Comparison of ENCODE assay signal across 17 cellular contexts in genomic region chr4:113975578-113975977, GRCh38. TPM values are rescaled to one million over a fixed set of nuclear protein-coding genes. Genes with fewer than 3 reads are reported as not detected.
DNase-seq lines count a peak whose midpoint lies in the region; ATAC-seq, FAIRE-seq and TF ChIP-seq lines count a peak whose summit lies in the region.
"Had no signal": no experiment of that assay in that cellular context is flagged by ENCODE, and none has a peak within 500 bp of the region (broad histone marks: within the 10 kb centered on the region; RNA-seq: fewer than 3 reads in every experiment).

No MANE protein-coding gene starts in this region.

- no peak for TF ChIP-seq POLR2A in endothelial cell of umbilical vein (IDR thresholded peaks at IDR 0.05; ENCODE audit: low read depth, low read length)

- no peak for TF ChIP-seq CTCF in AG04450 (IDR thresholded peaks at IDR 0.05; ENCODE audit: low read depth, low read length)
- no peak for TF ChIP-seq CTCF in RWPE2 (IDR thresholded peaks at IDR 0.05; ENCODE audit: poor library complexity, severe bottlenecking)
- no peak for TF ChIP-seq CTCF in endothelial cell of umbilical vein (IDR thresholded peaks at IDR 0.05; ENCODE audit: extremely low read depth in 1 of 2, insufficient read depth in 1 of 2, low read depth in 1 of 2, low read length in 2 of 2)
- no peak for TF ChIP-seq CTCF in nephron (IDR thresholded peaks at IDR 0.05; ENCODE audit: unreplicated experiment in 3 of 3)

- H3K27ac ChIP-seq in AG04450 (ENCODE audit: low read depth, low read length) (no peak overlapping the region), RWPE2 (ENCODE audit: poor library complexity, severe bottlenecking) (peak overlapping the region; percentile 82), endothelial cell of umbilical vein (ENCODE audit: insufficient read depth, low read depth, low read length) (peak overlapping the region; percentile 10)

- no peaks in the 10 kb centered on the region for H3K27me3 ChIP-seq in AG04450 (ENCODE audit: control insufficient read depth, insufficient read depth, low read length)
- H3K27me3 ChIP-seq in RWPE2 (ENCODE audit: insufficient read depth, poor library complexity, severe bottlenecking) = no peaks in the 10 kb centered on the region
- H3K27me3 ChIP-seq in endothelial cell of umbilical vein (ENCODE audit: control insufficient read depth in 2 of 2, insufficient read depth in 2 of 2, low read length in 2 of 2) = no peaks in the 10 kb centered on the region

- no peak overlapping the region for H2AFZ ChIP-seq in endothelial cell of umbilical vein (ENCODE audit: low read depth, low read length)

- CTCF ChIA-PET in AG04450 (lab: Charles Lee) = no interaction called here
- CTCF ChIA-PET in endothelial cell of umbilical vein (lab: Charles Lee) = interaction anchor here (1.5 kb wide), 1 partner anchor 16 kb away, joined by 6 read pairs; no protein-coding TSS in a partner anchor

- H3K9ac ChIP-seq in endothelial cell of umbilical vein (replicated peaks; ENCODE audit: extremely low read depth, insufficient read depth, low read length) = peak overlapping the region; percentile 93

- peaks cover 97% of the 10 kb centered on the region for H3K79me2 ChIP-seq in endothelial cell of umbilical vein (ENCODE audit: control insufficient read depth, insufficient read depth, low read length)

- DNase-seq in AG04450 (ENCODE audit: low read depth, low spot score) (no peak), RWPE2 (ENCODE audit: low spot score) (no peak), endothelial cell of umbilical vein (ENCODE audit: low read depth, low spot score) (peak; percentile 44), NCI-H128 (lab: John Stamatoyannopoulos, UW; ENCODE audit: unreplicated experiment) (no peak), mucosa of gallbladder (ENCODE audit: low spot score) (no peak), hippocampal formation (lab: John Stamatoyannopoulos, UW) (no peak)
- DNase-seq: activated effector memory CD4-positive, alpha-beta T cell treated with anti-CD3 and anti-CD28 coated beads, Interleukin-2, amount 50 U/mL, for 16 hours; AML-193; effector memory CD8-positive, alpha-beta T cell; H7; head of caudate nucleus; naive B cell; NCI-H1417 treated with DMSO at 0.1 percent for 48 hours; NCI-H345 had no signal

- no peaks in the 10 kb centered on the region for H4K20me1 ChIP-seq in endothelial cell of umbilical vein (replicated peaks; ENCODE audit: control insufficient read depth, extremely low read depth, insufficient read depth, low read length)

- peak overlapping the region; percentile 95 for H3K4me2 ChIP-seq in endothelial cell of umbilical vein (ENCODE audit: insufficient read depth, low read length)

- H3K4me1 ChIP-seq in RWPE2 (ENCODE audit: insufficient read depth, poor library complexity, severe bottlenecking) (peaks cover 27% of the 10 kb centered on the region), endothelial cell of umbilical vein (ENCODE audit: control insufficient read depth, extremely low read depth, insufficient read depth, low read length) (peaks cover 32% of the 10 kb centered on the region)

- dilution Hi-C loops in endothelial cell of umbilical vein (cut with MboI; ENCODE audit: extremely low pct_ligation_motif_present, low sequenced_read_pairs) = no loop called here

- H3K4me3 ChIP-seq in AG04450 (ENCODE audit: low read depth, low read length) = peak overlapping the region; percentile 83
- H3K4me3 ChIP-seq in RWPE2 (ENCODE audit: severe bottlenecking) = peak overlapping the region; percentile 70
- peak overlapping the region; percentile 34 to 98 (median 92) for H3K4me3 ChIP-seq in endothelial cell of umbilical vein (replicated peaks in 1 of 3; ENCODE audit: insufficient read depth in 1 of 3, low read depth in 1 of 3, low read length in 3 of 3)

- peaks cover 3% of the 10 kb centered on the region for H3K9me3 Mint-ChIP-seq in nephron

- H3K9me1 ChIP-seq in endothelial cell of umbilical vein (replicated peaks; ENCODE audit: control insufficient read depth, extremely low read depth, insufficient read depth, low read length) = no peaks in the 10 kb centered on the region

- intact Hi-C loops in endothelial cell of umbilical vein (cut with micrococcal nuclease) = loop anchor here (5.0 to 10.0 kb wide), 2 partner anchors 299 to 508 kb away; no protein-coding TSS in a partner anchor

- H3K27me3 Mint-ChIP-seq in nephron (ENCODE audit: low read depth) = peaks cover 21% of the 10 kb centered on the region

- no peak for ATAC-seq in RWPE2 (ENCODE audit: low read depth)
- ATAC-seq in HG03460 (IDR thresholded peaks at IDR 0.05; ENCODE audit: unreplicated experiment) = no peak
- ATAC-seq: effector memory CD8-positive, alpha-beta T cell; stimulated activated effector memory CD8-positive, alpha-beta T cell treated with anti-CD3 and anti-CD28 coated beads, Interleukin-12 subunit alpha, Interleukin-12 subunit beta, amount 100 ng/mL, for 72 hours had no signal

- no peak overlapping the region for H3K27ac Mint-ChIP-seq in nephron
- H3K27ac Mint-ChIP-seq: effector memory CD8-positive, alpha-beta T cell; naive B cell; stimulated activated effector memory CD8-positive, alpha-beta T cell treated with anti-CD3 and anti-CD28 coated beads, Interleukin-12 subunit alpha, Interleukin-12 subunit beta, amount 100 ng/mL, for 72 hours had no signal

- peaks cover 31% of the 10 kb centered on the region for H3K4me1 Mint-ChIP-seq in nephron

- FAIRE-seq in endothelial cell of umbilical vein (lab: Jason Lieb, UNC) = no peak

- POLR2A ChIA-PET in AG04450 (lab: Yijun Ruan, JAX) = no interaction called here
- POLR2A ChIA-PET in endothelial cell of umbilical vein (lab: Charles Lee) = no interaction called here

- BruUV-seq in endothelial cell of umbilical vein (replicated peaks; lab: Mats Ljungman, UMichigan) = no TSS peak

- H3K36me3 ChIP-seq in RWPE2 (ENCODE audit: low read depth) (peaks cover 24% of the 10 kb centered on the region), endothelial cell of umbilical vein (ENCODE audit: control insufficient read depth in 2 of 2, extremely low read depth in 1 of 2, insufficient read depth in 2 of 2, low read length in 2 of 2) (no peaks in the 10 kb centered on the region)

- H3K36me3 Mint-ChIP-seq in nephron (ENCODE audit: low read depth) = peaks cover 17% of the 10 kb centered on the region
- H3K36me3 Mint-ChIP-seq: stimulated activated effector memory CD8-positive, alpha-beta T cell treated with anti-CD3 and anti-CD28 coated beads, Interleukin-12 subunit alpha, Interleukin-12 subunit beta, amount 100 ng/mL, for 72 hours had no signal

- no peaks in the 10 kb centered on the region for H3K9me3 ChIP-seq in AG04450 (ENCODE audit: control insufficient read depth, insufficient read depth, low read length)
- H3K9me3 ChIP-seq in RWPE2 (ENCODE audit: severe bottlenecking) = peaks cover 6% of the 10 kb centered on the region
- no peaks in the 10 kb centered on the region for H3K9me3 ChIP-seq in endothelial cell of umbilical vein (replicated peaks; ENCODE audit: control insufficient read depth, insufficient read depth, low read length)

- H3K4me3 Mint-ChIP-seq in nephron = peak overlapping the region; percentile 55 to 73 (median 71)
- H3K4me3 Mint-ChIP-seq: effector memory CD8-positive, alpha-beta T cell; naive B cell; stimulated activated effector memory CD8-positive, alpha-beta T cell treated with anti-CD3 and anti-CD28 coated beads, Interleukin-12 subunit alpha, Interleukin-12 subunit beta, amount 100 ng/mL, for 72 hours had no signal

TF ChIP-seq in endothelial cell of umbilical vein, 7 proteins besides CTCF, POLR2A, EP300 and RAD21:
- TF ChIP-seq EZH2 (IDR thresholded peaks at IDR 0.05; ENCODE audit: borderline replicate concordance, low read depth, low read length, severe bottlenecking) (no peak), JUN (IDR thresholded peaks at IDR 0.05; ENCODE audit: borderline replicate concordance, insufficient read depth, insufficient read length, low read depth) (peak; percentile 32), GATA2 (IDR thresholded peaks at IDR 0.05; ENCODE audit: insufficient read depth, insufficient read length, low read depth, low read length) (no peak)
- TF ChIP-seq, protein P1, sequence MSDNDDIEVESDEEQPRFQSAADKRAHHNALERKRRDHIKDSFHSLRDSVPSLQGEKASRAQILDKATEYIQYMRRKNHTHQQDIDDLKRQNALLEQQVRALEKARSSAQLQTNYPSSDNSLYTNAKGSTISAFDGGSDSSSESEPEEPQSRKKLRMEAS (IDR thresholded peaks at IDR 0.05; ENCODE audit: insufficient read depth, insufficient read length) = no peak

RNA-seq across cellular contexts. Expression of gene ARSJ, which starts 3.9 kb away (rescaled TPM):
- polyA plus RNA-seq in AG04450 (2011; rRNA removed) (43.8 and 47.9 TPM in 2 replicates), endothelial cell of umbilical vein (16.3 and 21.9 TPM in 2 replicates)
- polyA minus RNA-seq in AG04450 (2011; rRNA and poly(A)+ RNA removed) = 48.5 and 58.3 TPM in 2 replicates
- total RNA-seq in endothelial cell of umbilical vein (44.0 and 50.0 TPM in 2 replicates), mucosa of gallbladder (21.6 TPM)
- polyA plus RNA-seq in endothelial cell of umbilical vein (2011; cell fraction: cytosol; rRNA removed) = 21.2 and 22.9 TPM in 2 replicates
- polyA plus RNA-seq in endothelial cell of umbilical vein (2011; cell fraction: nucleus; rRNA removed) = 30.7 and 36.0 TPM in 2 replicates
- polyA plus RNA-seq in endothelial cell of umbilical vein (2012) = 37.8 and 39.0 TPM in 2 replicates
- polyA minus RNA-seq in endothelial cell of umbilical vein = 45.1 and 46.4 TPM in 2 replicates
- polyA minus RNA-seq in endothelial cell of umbilical vein (2011; cell fraction: cytosol; rRNA and poly(A)+ RNA removed) = 0.41 TPM
- polyA minus RNA-seq in endothelial cell of umbilical vein (2011; cell fraction: nucleus; rRNA and poly(A)+ RNA removed) = 120 and 128 TPM in 2 replicates
